ENCODE assay signal across 31 cellular contexts in genomic region chr20:58198384-58198783, GRCh38. TPM values are rescaled to one million over a fixed set of nuclear protein-coding genes. Genes with fewer than 3 reads are reported as not detected.
"Had no signal": no experiment of that assay in that cellular context is flagged by ENCODE, and none has a peak within 500 bp of the region (broad histone marks: within the 10 kb centered on the region; RNA-seq: fewer than 3 reads in every experiment).

No MANE protein-coding gene starts in this region.

- H3K4me3 Mint-ChIP-seq: central memory CD8-positive, alpha-beta T cell; memory B cell; natural killer cell; neural crest cell; stimulated activated effector memory CD8-positive, alpha-beta T cell treated with anti-CD3 and anti-CD28 coated beads, Interleukin-12 subunit alpha, Interleukin-12 subunit beta, amount 100 ng/mL, for 72 hours had no signal

- H3K36me3 ChIP-seq: gastroesophageal sphincter, neutrophil, prostate gland, right atrium auricular region, stomach, thyroid gland had no signal

- FAIRE-seq: endometrium, keratinocyte had no signal

- DNase-seq: dermis blood vessel endothelial cell; effector memory CD4-positive, alpha-beta T cell; foreskin fibroblast; natural killer cell; stimulated activated CD4-positive, alpha-beta T cell treated with anti-CD3 and anti-CD28 coated beads, Interleukin-2, amount 100 ng/mL, for 24 hours; stimulated activated CD4-positive, alpha-beta T cell treated with anti-CD3 and anti-CD28 coated beads, Interleukin-4, amount 100 ng/mL, for 24 hours; stimulated activated naive CD4-positive, alpha-beta T cell treated with Interleukin-2 at 50 U/mL for 16 hours; stomach; thyroid gland; trophoblast cell had no signal

- H3K4me3 ChIP-seq: coronary artery, gastroesophageal sphincter, lung, prostate gland, right atrium auricular region, stomach, thyroid gland had no signal

- H3K27ac ChIP-seq: coronary artery, gastroesophageal sphincter, neutrophil, parathyroid adenoma, prostate gland, right atrium auricular region, stomach, thyroid gland had no signal

- H3K9me3 ChIP-seq: gastroesophageal sphincter, neutrophil, prostate gland, right atrium auricular region, stomach, thyroid gland had no signal

- H3K4me1 ChIP-seq: gastroesophageal sphincter, parathyroid adenoma, prostate gland, right atrium auricular region, stomach, thyroid gland had no signal

- H3K27me3 ChIP-seq: right atrium auricular region, thyroid gland had no signal

- ATAC-seq: gastroesophageal sphincter; natural killer cell; sciatic nerve; stimulated activated effector memory CD8-positive, alpha-beta T cell treated with anti-CD3 and anti-CD28 coated beads, Interleukin-12 subunit alpha, Interleukin-12 subunit beta, amount 100 ng/mL, for 72 hours had no signal

- H3K36me3 Mint-ChIP-seq: memory B cell; natural killer cell; stimulated activated effector memory CD8-positive, alpha-beta T cell treated with anti-CD3 and anti-CD28 coated beads, Interleukin-12 subunit alpha, Interleukin-12 subunit beta, amount 100 ng/mL, for 72 hours had no signal

- H3K27ac Mint-ChIP-seq: memory B cell; natural killer cell; stimulated activated effector memory CD8-positive, alpha-beta T cell treated with anti-CD3 and anti-CD28 coated beads, Interleukin-12 subunit alpha, Interleukin-12 subunit beta, amount 100 ng/mL, for 72 hours had no signal

- H3K4me1 Mint-ChIP-seq: central memory CD8-positive, alpha-beta T cell; memory B cell; natural killer cell; neural crest cell; stimulated activated effector memory CD8-positive, alpha-beta T cell treated with anti-CD3 and anti-CD28 coated beads, Interleukin-12 subunit alpha, Interleukin-12 subunit beta, amount 100 ng/mL, for 72 hours had no signal

- H3K27me3 Mint-ChIP-seq: central memory CD8-positive, alpha-beta T cell had no signal

RNA-seq across cellular contexts. Expression of gene ANKRD60, which starts 30.1 kb away (rescaled TPM):
- total RNA-seq: dermis blood vessel endothelial cell, gastroesophageal sphincter, liver, lung, mononuclear cell, natural killer cell, neural crest cell, omental fat pad, right atrium auricular region, sciatic nerve, stomach, subcutaneous adipose tissue, temporal lobe, thyroid gland, urinary bladder had no signal
- polyA plus RNA-seq: esophagus, keratinocyte, liver, lung, stomach, urinary bladder had no signal
